In the genomic region with DNA sequence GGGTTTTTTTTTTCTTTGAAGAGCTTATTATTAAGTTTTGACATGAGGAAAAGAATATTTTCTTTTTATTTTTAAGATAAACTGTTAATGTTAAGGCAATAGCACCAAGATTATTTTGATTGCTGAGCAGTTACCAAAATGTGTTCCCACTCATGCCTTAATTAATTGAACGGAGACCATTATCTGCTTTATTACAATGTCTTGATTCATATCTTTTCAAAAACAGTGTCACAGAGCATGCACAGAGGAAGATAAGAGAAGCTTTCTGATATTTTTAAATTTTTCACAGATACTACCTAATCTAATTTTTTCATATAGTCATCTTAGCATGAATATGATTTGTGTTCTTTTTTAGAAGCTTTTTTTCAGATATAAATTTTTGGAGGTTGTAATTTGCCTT, we compare ENCODE assay signal across 6 cellular contexts.
"Had no signal": no experiment of that assay in that cellular context is flagged by ENCODE, and none has a peak within 500 bp of the region (broad histone marks: within the 10 kb centered on the region; RNA-seq: fewer than 3 reads in every experiment).

No MANE protein-coding gene starts in this region.

- H3K4me3 ChIP-seq: K562 had no signal

- H3K4me3 Mint-ChIP-seq: IgD-negative memory B cell had no signal

- H3K9me3 Mint-ChIP-seq: IgD-negative memory B cell had no signal

- ATAC-seq: HepG2, K562 had no signal

- DNase-seq: IMR-90, KBM-7 had no signal

- H3K4me1 Mint-ChIP-seq: IgD-negative memory B cell had no signal

- H3K27ac ChIP-seq: HL-60 had no signal

- H3K27me3 Mint-ChIP-seq: IgD-negative memory B cell had no signal
